10 cellular contexts compared by ENCODE assay signal in genomic region chr12:113207621-113208040, GRCh38. TPM values are rescaled to one million over a fixed set of nuclear protein-coding genes. Genes with fewer than 3 reads are reported as not detected.
DNase-seq lines count a peak whose midpoint lies in the region; ATAC-seq, FAIRE-seq and TF ChIP-seq lines count a peak whose summit lies in the region.
"Had no signal": no experiment of that assay in that cellular context is flagged by ENCODE, and none has a peak within 500 bp of the region (broad histone marks: within the 10 kb centered on the region; RNA-seq: fewer than 3 reads in every experiment).

No MANE protein-coding gene starts in this region.

- FAIRE-seq in GM12892 (lab: Jason Lieb, UNC) = no peak

- TF ChIP-seq CTCF in CD4-positive, alpha-beta T cell (IDR thresholded peaks at IDR 0.05) = no peak

- intact Hi-C loops in CD4-positive, alpha-beta T cell (cut with DNase I, micrococcal nuclease) = loop anchor here in 1 of 2 experiments (1.0 to 2.0 kb wide), 3 partner anchors 10 to 23 kb away; partner anchors contain the start of genes DDX54 and RITA1

- H3K27ac ChIP-seq in CD4-positive, alpha-beta T cell (ENCODE audit: low read depth, low read length) = peak overlapping the region; percentile 59

- no peaks in the 10 kb centered on the region for H3K27me3 ChIP-seq in CD4-positive, alpha-beta T cell (ENCODE audit: control insufficient read depth, insufficient read depth, low read length)

- peak; percentile 69 for ATAC-seq in CD4-positive, alpha-beta T cell (ENCODE audit: poor library complexity)
- peak; percentile 5 for ATAC-seq in GM21515 (IDR thresholded peaks at IDR 0.05; ENCODE audit: unreplicated experiment)
- peak; percentile 16 for ATAC-seq in effector memory CD8-positive, alpha-beta T cell (replicated peaks)
- ATAC-seq in GM18870 (IDR thresholded peaks at IDR 0.05; ENCODE audit: unreplicated experiment) = no peak

- H3K36me3 Mint-ChIP-seq in CD4-positive, alpha-beta T cell (ENCODE audit: low read depth) = no peaks in the 10 kb centered on the region
- H3K36me3 Mint-ChIP-seq in effector memory CD8-positive, alpha-beta T cell (ENCODE audit: insufficient read depth) = peaks cover 13% of the 10 kb centered on the region

- no peak overlapping the region for H3K4me3 Mint-ChIP-seq in CD4-positive, alpha-beta T cell
- H3K4me3 Mint-ChIP-seq in effector memory CD8-positive, alpha-beta T cell = peak overlapping the region; percentile 66 to 67

- POLR2A ChIA-PET in CD4-positive, alpha-beta T cell (lab: Charles Lee) = interaction anchor here (0.6 to 2.1 kb wide), 5 partner anchors 12 to 22 kb away, joined by 3 to 24 read pairs (median 4); partner anchors contain the start of genes DDX54, RITA1 and TPCN1

- H3K4me1 Mint-ChIP-seq in CD4-positive, alpha-beta T cell (ENCODE audit: low read depth) = peaks cover 41% of the 10 kb centered on the region
- peaks cover 31 to 39% of the 10 kb centered on the region in 2 donors for H3K4me1 Mint-ChIP-seq in effector memory CD8-positive, alpha-beta T cell (ENCODE audit: low read depth in 2 of 2)

- TF ChIP-seq POLR2A in GM12892 (IDR thresholded peaks at IDR 0.05; ENCODE audit: low read depth, low read length) = no peak

- DNase-seq in CD4-positive, alpha-beta T cell = peak in 1 of 10 experiments; percentile 36
- DNase-seq in NOMO-1 treated with DMSO at 0.1 percent for 48 hours (lab: John Stamatoyannopoulos, UW; ENCODE audit: unreplicated experiment) (peak; percentile 38), retina (no peak), GM12892 (ENCODE audit: insufficient read length) (no peak), hypothalamus (lab: John Stamatoyannopoulos, UW) (no peak)
- peak in 2 of 3 experiments; percentile 4 to 23 for DNase-seq in effector memory CD8-positive, alpha-beta T cell
- DNase-seq: glutamatergic neuron had no signal

- no peaks in the 10 kb centered on the region for H3K9me3 Mint-ChIP-seq in CD4-positive, alpha-beta T cell
- no peaks in the 10 kb centered on the region for H3K9me3 Mint-ChIP-seq in effector memory CD8-positive, alpha-beta T cell

- peak overlapping the region; percentile 82 for H3K27ac Mint-ChIP-seq in CD4-positive, alpha-beta T cell
- H3K27ac Mint-ChIP-seq in effector memory CD8-positive, alpha-beta T cell = peak overlapping the region; percentile 89

- no peaks in the 10 kb centered on the region for H3K9me3 ChIP-seq in CD4-positive, alpha-beta T cell (ENCODE audit: control insufficient read depth, low read length)

- no peaks in the 10 kb centered on the region for H3K27me3 Mint-ChIP-seq in CD4-positive, alpha-beta T cell
- no peaks in the 10 kb centered on the region for H3K27me3 Mint-ChIP-seq in effector memory CD8-positive, alpha-beta T cell

- CTCF ChIA-PET in CD4-positive, alpha-beta T cell (lab: Charles Lee) = interaction anchor here (2.4 kb wide), 1 partner anchor 25 kb away, joined by 8 read pairs; no protein-coding TSS in a partner anchor

RNA-seq across cellular contexts. Expression of gene TPCN1, which starts 13.6 kb away (rescaled TPM):
- 10 to 100 TPM; 52.4 to 59.7 TPM for total RNA-seq in CD4-positive, alpha-beta T cell
- 23.5 TPM for polyA plus RNA-seq in GM12892 (2012; ENCODE audit: missing spikeins)

RNA-seq across cellular contexts. Expression of gene RITA1, which starts 22.1 kb away (rescaled TPM):
- total RNA-seq in CD4-positive, alpha-beta T cell = 1 to 10 TPM; 2.9 to 3.3 TPM
- polyA plus RNA-seq in GM12892 (2012; ENCODE audit: missing spikeins) = 10.5 TPM

RNA-seq across cellular contexts. Expression of gene DDX54, which starts 22.4 kb away (rescaled TPM):
- total RNA-seq in CD4-positive, alpha-beta T cell = 10 to 100 TPM; 56.8 to 61.1 TPM
- 27.4 TPM for polyA plus RNA-seq in GM12892 (2012; ENCODE audit: missing spikeins)

RNA-seq across cellular contexts. Expression of gene CFAP73, which starts 58.1 kb away (rescaled TPM):
- total RNA-seq in CD4-positive, alpha-beta T cell = 1 to 10 TPM in 1 of 2 experiments, under 1 TPM in 1; 0.92 to 1.2 TPM
- 0.36 TPM for polyA plus RNA-seq in GM12892 (2012; ENCODE audit: missing spikeins)
- total RNA-seq: MCF 10A had no signal

Comparison
In these comparisons a context has a peak if more than half of its experiments do, and no peak if none do; other contexts are left out.
1. DNase-seq: peak in NOMO-1 treated with DMSO at 0.1 percent for 48 hours (single experiment) and effector memory CD8-positive, alpha-beta T cell (2 of 3); none in retina (single experiment), GM12892 (single experiment) and hypothalamus (0 of 51).